In the genomic region with DNA sequence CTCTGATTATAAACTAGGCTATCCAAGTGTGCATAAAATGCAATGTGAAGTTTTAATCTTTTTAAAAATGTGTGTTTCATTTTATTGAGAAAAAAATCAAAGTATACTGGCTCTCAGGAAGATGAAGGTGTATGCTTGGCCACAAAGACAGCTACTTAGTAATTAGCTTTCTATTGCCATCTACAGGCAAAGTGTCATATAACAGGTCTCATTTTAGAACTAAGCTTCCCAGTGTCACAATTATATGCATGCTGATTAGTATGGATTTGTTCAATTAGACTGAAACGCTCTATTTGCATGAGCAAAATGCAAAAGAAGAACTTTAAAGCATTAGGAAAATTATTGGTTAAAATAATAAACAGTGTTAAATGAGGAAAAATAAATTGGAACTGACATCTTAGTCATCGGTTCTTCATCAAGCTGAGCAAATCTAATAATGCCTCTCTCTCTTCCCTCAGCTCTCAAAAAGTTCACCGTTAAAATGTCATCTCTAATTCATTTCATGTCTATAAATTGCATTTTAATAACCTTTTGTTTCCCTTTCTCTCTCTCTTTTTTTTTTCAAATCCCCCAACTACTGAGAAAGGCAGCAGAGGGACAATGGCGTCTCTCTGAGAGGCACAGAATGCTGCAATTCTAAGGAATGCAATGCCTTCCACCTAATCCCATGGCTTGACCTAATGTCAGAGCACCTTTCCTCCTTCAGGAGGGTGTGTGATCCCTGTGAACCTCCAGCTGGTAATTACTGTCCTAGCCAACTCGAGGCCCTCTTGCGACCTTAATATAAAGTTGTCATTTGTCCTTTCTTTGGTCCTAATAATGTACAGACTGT, we compare ENCODE assay signal across 2 cellular contexts.
TF ChIP-seq lines count a peak whose summit lies in the region.

No MANE protein-coding gene starts in this region.

TF ChIP-seq in GM23338, 12 proteins besides CTCF, POLR2A, EP300 and RAD21 (continues in another document):
- TF ChIP-seq, protein P1, sequence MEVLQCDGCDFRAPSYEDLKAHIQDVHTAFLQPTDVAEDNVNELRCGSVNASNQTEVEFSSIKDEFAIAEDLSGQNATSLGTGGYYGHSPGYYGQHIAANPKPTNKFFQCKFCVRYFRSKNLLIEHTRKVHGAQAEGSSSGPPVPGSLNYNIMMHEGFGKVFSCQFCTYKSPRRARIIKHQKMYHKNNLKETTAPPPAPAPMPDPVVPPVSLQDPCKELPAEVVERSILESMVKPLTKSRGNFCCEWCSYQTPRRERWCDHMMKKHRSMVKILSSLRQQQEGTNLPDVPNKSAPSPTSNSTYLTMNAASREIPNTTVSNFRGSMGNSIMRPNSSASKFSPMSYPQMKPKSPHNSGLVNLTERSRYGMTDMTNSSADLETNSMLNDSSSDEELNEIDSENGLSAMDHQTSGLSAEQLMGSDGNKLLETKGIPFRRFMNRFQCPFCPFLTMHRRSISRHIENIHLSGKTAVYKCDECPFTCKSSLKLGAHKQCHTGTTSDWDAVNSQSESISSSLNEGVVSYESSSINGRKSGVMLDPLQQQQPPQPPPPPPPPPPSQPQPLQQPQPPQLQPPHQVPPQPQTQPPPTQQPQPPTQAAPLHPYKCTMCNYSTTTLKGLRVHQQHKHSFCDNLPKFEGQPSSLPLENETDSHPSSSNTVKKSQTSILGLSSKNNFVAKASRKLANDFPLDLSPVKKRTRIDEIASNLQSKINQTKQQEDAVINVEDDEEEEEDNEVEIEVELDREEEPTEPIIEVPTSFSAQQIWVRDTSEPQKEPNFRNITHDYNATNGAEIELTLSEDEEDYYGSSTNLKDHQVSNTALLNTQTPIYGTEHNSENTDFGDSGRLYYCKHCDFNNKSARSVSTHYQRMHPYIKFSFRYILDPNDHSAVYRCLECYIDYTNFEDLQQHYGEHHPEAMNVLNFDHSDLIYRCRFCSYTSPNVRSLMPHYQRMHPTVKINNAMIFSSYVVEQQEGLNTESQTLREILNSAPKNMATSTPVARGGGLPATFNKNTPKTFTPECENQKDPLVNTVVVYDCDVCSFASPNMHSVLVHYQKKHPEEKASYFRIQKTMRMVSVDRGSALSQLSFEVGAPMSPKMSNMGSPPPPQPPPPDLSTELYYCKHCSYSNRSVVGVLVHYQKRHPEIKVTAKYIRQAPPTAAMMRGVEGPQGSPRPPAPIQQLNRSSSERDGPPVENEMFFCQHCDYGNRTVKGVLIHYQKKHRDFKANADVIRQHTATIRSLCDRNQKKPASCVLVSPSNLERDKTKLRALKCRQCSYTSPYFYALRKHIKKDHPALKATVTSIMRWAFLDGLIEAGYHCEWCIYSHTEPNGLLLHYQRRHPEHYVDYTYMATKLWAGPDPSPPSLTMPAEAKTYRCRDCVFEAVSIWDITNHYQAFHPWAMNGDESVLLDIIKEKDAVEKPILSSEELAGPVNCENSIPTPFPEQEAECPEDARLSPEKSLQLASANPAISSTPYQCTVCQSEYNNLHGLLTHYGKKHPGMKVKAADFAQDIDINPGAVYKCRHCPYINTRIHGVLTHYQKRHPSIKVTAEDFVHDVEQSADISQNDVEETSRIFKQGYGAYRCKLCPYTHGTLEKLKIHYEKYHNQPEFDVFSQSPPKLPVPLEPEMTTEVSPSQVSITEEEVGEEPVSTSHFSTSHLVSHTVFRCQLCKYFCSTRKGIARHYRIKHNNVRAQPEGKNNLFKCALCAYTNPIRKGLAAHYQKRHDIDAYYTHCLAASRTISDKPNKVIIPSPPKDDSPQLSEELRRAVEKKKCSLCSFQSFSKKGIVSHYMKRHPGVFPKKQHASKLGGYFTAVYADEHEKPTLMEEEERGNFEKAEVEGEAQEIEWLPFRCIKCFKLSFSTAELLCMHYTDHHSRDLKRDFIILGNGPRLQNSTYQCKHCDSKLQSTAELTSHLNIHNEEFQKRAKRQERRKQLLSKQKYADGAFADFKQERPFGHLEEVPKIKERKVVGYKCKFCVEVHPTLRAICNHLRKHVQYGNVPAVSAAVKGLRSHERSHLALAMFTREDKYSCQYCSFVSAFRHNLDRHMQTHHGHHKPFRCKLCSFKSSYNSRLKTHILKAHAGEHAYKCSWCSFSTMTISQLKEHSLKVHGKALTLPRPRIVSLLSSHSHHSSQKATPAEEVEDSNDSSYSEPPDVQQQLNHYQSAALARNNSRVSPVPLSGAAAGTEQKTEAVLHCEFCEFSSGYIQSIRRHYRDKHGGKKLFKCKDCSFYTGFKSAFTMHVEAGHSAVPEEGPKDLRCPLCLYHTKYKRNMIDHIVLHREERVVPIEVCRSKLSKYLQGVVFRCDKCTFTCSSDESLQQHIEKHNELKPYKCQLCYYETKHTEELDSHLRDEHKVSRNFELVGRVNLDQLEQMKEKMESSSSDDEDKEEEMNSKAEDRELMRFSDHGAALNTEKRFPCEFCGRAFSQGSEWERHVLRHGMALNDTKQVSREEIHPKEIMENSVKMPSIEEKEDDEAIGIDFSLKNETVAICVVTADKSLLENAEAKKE (CRISPR knock-in tag; IDR thresholded peaks at IDR 0.05), result no peak
- TF ChIP-seq ZNF331 (CRISPR knock-in tag; IDR thresholded peaks at IDR 0.05; ENCODE audit: low read depth), result no peak
- TF ChIP-seq NANOG (IDR thresholded peaks at IDR 0.05; ENCODE audit: borderline replicate concordance), result no peak
- TF ChIP-seq, protein P2, sequence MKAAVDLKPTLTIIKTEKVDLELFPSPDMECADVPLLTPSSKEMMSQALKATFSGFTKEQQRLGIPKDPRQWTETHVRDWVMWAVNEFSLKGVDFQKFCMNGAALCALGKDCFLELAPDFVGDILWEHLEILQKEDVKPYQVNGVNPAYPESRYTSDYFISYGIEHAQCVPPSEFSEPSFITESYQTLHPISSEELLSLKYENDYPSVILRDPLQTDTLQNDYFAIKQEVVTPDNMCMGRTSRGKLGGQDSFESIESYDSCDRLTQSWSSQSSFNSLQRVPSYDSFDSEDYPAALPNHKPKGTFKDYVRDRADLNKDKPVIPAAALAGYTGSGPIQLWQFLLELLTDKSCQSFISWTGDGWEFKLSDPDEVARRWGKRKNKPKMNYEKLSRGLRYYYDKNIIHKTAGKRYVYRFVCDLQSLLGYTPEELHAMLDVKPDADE (IDR thresholded peaks at IDR 0.05), result no peak
- TF ChIP-seq EZH2phosphoT487 (IDR thresholded peaks at IDR 0.05; ENCODE audit: unreplicated experiment), result no peak
- no peak for TF ChIP-seq POLR2AphosphoS5 (IDR thresholded peaks at IDR 0.05; ENCODE audit: low read depth)
- TF ChIP-seq, protein P3, sequence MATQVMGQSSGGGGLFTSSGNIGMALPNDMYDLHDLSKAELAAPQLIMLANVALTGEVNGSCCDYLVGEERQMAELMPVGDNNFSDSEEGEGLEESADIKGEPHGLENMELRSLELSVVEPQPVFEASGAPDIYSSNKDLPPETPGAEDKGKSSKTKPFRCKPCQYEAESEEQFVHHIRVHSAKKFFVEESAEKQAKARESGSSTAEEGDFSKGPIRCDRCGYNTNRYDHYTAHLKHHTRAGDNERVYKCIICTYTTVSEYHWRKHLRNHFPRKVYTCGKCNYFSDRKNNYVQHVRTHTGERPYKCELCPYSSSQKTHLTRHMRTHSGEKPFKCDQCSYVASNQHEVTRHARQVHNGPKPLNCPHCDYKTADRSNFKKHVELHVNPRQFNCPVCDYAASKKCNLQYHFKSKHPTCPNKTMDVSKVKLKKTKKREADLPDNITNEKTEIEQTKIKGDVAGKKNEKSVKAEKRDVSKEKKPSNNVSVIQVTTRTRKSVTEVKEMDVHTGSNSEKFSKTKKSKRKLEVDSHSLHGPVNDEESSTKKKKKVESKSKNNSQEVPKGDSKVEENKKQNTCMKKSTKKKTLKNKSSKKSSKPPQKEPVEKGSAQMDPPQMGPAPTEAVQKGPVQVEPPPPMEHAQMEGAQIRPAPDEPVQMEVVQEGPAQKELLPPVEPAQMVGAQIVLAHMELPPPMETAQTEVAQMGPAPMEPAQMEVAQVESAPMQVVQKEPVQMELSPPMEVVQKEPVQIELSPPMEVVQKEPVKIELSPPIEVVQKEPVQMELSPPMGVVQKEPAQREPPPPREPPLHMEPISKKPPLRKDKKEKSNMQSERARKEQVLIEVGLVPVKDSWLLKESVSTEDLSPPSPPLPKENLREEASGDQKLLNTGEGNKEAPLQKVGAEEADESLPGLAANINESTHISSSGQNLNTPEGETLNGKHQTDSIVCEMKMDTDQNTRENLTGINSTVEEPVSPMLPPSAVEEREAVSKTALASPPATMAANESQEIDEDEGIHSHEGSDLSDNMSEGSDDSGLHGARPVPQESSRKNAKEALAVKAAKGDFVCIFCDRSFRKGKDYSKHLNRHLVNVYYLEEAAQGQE (IDR thresholded peaks at IDR 0.05; ENCODE audit: unreplicated experiment), result no peak

TF ChIP-seq in K562, 482 proteins besides CTCF, POLR2A, EP300 and RAD21 (continued from another document):
- TF ChIP-seq, protein P4, sequence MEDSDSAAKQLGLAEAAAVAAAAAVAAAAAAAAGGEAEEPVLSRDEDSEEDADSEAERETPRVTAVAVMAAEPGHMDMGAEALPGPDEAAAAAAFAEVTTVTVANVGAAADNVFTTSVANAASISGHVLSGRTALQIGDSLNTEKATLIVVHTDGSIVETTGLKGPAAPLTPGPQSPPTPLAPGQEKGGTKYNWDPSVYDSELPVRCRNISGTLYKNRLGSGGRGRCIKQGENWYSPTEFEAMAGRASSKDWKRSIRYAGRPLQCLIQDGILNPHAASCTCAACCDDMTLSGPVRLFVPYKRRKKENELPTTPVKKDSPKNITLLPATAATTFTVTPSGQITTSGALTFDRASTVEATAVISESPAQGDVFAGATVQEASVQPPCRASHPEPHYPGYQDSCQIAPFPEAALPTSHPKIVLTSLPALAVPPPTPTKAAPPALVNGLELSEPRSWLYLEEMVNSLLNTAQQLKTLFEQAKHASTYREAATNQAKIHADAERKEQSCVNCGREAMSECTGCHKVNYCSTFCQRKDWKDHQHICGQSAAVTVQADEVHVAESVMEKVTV (CRISPR knock-in tag; IDR thresholded peaks at IDR 0.05), result 0 out of 2 replicates have a peak, but pooled peaks have one; percentile 22
- no peak for TF ChIP-seq ZSCAN32 (CRISPR knock-in tag; IDR thresholded peaks at IDR 0.05)
- TF ChIP-seq HDAC8 (tag; IDR thresholded peaks at IDR 0.05), result no peak
